ENCODE assay signal across 8 cellular contexts in the genomic region with DNA sequence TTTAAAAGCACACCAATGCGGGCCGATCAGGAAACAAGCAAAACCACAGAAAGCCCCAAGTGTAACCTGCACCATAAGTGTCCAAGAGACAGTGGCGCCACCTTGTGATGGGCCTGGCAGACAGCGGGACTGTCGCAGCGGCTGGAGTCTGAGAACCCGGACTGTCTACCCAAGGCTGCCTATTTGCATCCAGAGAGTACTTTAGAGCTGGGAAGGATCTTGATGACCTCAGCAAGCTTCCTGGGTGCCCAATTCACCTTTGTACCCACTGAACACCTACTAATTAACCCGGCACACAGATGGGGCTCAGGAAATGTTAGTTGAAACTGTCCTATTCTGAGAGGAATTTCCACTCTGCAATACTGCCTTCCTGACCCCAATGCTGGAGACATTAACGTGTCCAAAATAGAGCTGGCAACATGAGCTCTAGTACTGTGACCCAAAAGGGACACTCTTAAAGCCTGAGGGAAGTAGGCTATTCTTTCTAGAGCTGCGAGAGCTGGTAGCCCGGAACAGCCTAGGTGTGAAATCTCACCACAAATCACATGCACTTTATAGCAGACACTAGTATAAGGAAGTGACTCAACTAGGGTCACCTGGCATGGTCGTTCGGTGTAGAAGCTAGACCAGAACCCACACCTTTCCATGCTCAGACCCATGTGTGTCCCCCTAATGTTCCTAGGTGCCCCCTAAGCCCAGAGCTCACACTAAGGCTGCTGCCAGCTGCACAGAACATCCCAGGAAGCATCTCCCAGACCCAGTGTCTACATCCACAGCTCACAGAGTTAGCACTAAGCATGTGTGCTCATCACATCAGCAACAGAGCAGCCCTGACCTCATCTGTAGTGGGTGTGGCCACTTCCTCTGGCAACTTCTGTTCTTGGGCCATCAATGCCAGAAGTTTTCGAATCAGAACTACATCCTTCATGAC. TPM values are rescaled to one million over a fixed set of nuclear protein-coding genes. Genes with fewer than 3 reads are reported as not detected.
DNase-seq lines count a peak whose midpoint lies in the region; ATAC-seq and TF ChIP-seq lines count a peak whose summit lies in the region.

No MANE protein-coding gene starts in this region.

- TF ChIP-seq CTCF in C4-2B (conservative IDR thresholded peaks at IDR 0.05): peak; percentile 81
- peak; percentile 75 for TF ChIP-seq CTCF in activated CD8-positive, alpha-beta T cell treated with anti-CD3 and anti-CD28 coated beads for 36 hours (IDR thresholded peaks at IDR 0.05)

- no peaks in the 10 kb centered on the region for H3K9me3 Mint-ChIP-seq in activated CD8-positive, alpha-beta T cell treated with anti-CD3 and anti-CD28 coated beads for 36 hours

- no peak overlapping the region for H2BK5ac ChIP-seq in mesendoderm (ENCODE audit: low read length)

- H3K27ac Mint-ChIP-seq in activated CD8-positive, alpha-beta T cell treated with anti-CD3 and anti-CD28 coated beads for 36 hours: peak overlapping the region; percentile 80

- no peak overlapping the region for H4K5ac ChIP-seq in mesendoderm (ENCODE audit: low read length)

- DNase-seq in NCI-H526 treated with DMSO at 0.1 percent for 48 hours (lab: John Stamatoyannopoulos, UW) (peak; percentile 14), ecto neural progenitor cell (ENCODE audit: low spot score) (peak; percentile 75), mesendoderm (peak; percentile 60)
- peak; percentile 87 for DNase-seq in activated CD8-positive, alpha-beta T cell treated with anti-CD3 and anti-CD28 coated beads for 36 hours
- DNase-seq in stimulated activated CD8-positive, alpha-beta memory T cell treated with anti-CD3 and anti-CD28 coated beads, Interleukin-2, amount 100 ng/mL, for 48 hours (ENCODE audit: low read depth in 2 of 2): peak; percentile 61 to 73

- no CpG with 5 or more reads among the region's 14 CpGs for WGBS in mesendoderm (ENCODE audit: extremely low coverage, insufficient coverage, low lambda C conversion rate)

- H3K18ac ChIP-seq in mesendoderm (ENCODE audit: low read length): no peak overlapping the region

- no peaks in the 10 kb centered on the region for H3K79me2 ChIP-seq in mesendoderm (ENCODE audit: control insufficient read depth, insufficient read depth, low read length)

- intact Hi-C loops in activated CD8-positive, alpha-beta T cell treated with anti-CD3 and anti-CD28 coated beads for 36 hours (cut with micrococcal nuclease): loop anchor here (1.0 kb wide), 1 partner anchor 253 kb away; no protein-coding TSS in a partner anchor

- peaks cover 20% of the 10 kb centered on the region for H3K36me3 ChIP-seq in mesendoderm (ENCODE audit: control insufficient read depth, insufficient read depth, low read length)

- H3K27me3 ChIP-seq in mesendoderm (ENCODE audit: insufficient read depth, low read length, poor library complexity): no peaks in the 10 kb centered on the region

- H3K9ac ChIP-seq in mesendoderm (ENCODE audit: low read length): no peak overlapping the region

- no peak overlapping the region for H3K4ac ChIP-seq in mesendoderm (ENCODE audit: low read depth, low read length)

- no peak overlapping the region for H2AK5ac ChIP-seq in mesendoderm (ENCODE audit: low read length)

- H2BK15ac ChIP-seq in mesendoderm (replicated peaks; ENCODE audit: low read depth): no peak overlapping the region

- POLR2A ChIA-PET in activated CD8-positive, alpha-beta T cell treated with anti-CD3 and anti-CD28 coated beads for 36 hours (lab: Charles Lee): interaction anchor here (0.8 to 1.5 kb wide), 5 partner anchors 9 to 253 kb away, joined by 3 to 5 read pairs (median 3); partner anchors contain the start of genes POLR1A and PTCD3

- no peaks in the 10 kb centered on the region for H3K27me3 Mint-ChIP-seq in activated CD8-positive, alpha-beta T cell treated with anti-CD3 and anti-CD28 coated beads for 36 hours

- no peak overlapping the region for H2BK120ac ChIP-seq in mesendoderm (ENCODE audit: low read depth, low read length)

- H3K27ac ChIP-seq in C4-2B: no peak overlapping the region
- no peak overlapping the region for H3K27ac ChIP-seq in mesendoderm (ENCODE audit: low read depth, low read length)

- no peak overlapping the region for H3K4me2 ChIP-seq in mesendoderm (ENCODE audit: low read length)

- H4K8ac ChIP-seq in mesendoderm (ENCODE audit: low read depth, low read length): no peak overlapping the region

- peaks cover 49% of the 10 kb centered on the region for H3K36me3 Mint-ChIP-seq in activated CD8-positive, alpha-beta T cell treated with anti-CD3 and anti-CD28 coated beads for 36 hours (ENCODE audit: low read depth)

- CTCF ChIA-PET in activated CD8-positive, alpha-beta T cell treated with anti-CD3 and anti-CD28 coated beads for 36 hours (lab: Charles Lee): interaction anchor here (0.7 to 12.0 kb wide), 41 partner anchors 12 to 314 kb away, joined by 3 to 186 read pairs (median 4); partner anchors contain the start of genes POLR1A, PTCD3 and ST3GAL5

- H3K4me3 ChIP-seq in mesendoderm (ENCODE audit: low read length): no peak overlapping the region

- ATAC-seq in GM19035 (IDR thresholded peaks at IDR 0.05; ENCODE audit: unreplicated experiment) (peak; percentile 76), HG03175 (IDR thresholded peaks at IDR 0.05; ENCODE audit: unreplicated experiment) (peak; percentile 90)
- ATAC-seq in activated CD8-positive, alpha-beta T cell treated with anti-CD3 and anti-CD28 coated beads for 36 hours: peak; percentile 78

- no peak overlapping the region for H3K56ac ChIP-seq in mesendoderm (ENCODE audit: low read length)

- H3K79me1 ChIP-seq in mesendoderm (ENCODE audit: low read length): no peaks in the 10 kb centered on the region

- no peak overlapping the region for H3K23ac ChIP-seq in mesendoderm (ENCODE audit: low read length)

- no peaks in the 10 kb centered on the region for H3K4me1 ChIP-seq in mesendoderm (ENCODE audit: control insufficient read depth, low read depth, low read length)

- H3K4me1 Mint-ChIP-seq in activated CD8-positive, alpha-beta T cell treated with anti-CD3 and anti-CD28 coated beads for 36 hours (ENCODE audit: low read depth): peaks cover 25% of the 10 kb centered on the region

- no peak overlapping the region for H3K4me3 Mint-ChIP-seq in activated CD8-positive, alpha-beta T cell treated with anti-CD3 and anti-CD28 coated beads for 36 hours

RNA-seq across cellular contexts. Expression of gene POLR1A, which starts 25.4 kb away (rescaled TPM):
- 10 to 100 TPM; 41.8 to 42.1 TPM for total RNA-seq in activated CD8-positive, alpha-beta T cell treated with anti-CD3 and anti-CD28 coated beads for 36 hours
- 19.8 TPM for polyA plus RNA-seq in mesendoderm (2013, experiment 1 of 2)
- polyA plus RNA-seq in mesendoderm (2013, experiment 2 of 2): 19.2 TPM

RNA-seq across cellular contexts. Expression of gene PTCD3, which starts 25.8 kb away (rescaled TPM):
- 100 to 1,000 TPM; 180 to 191 TPM for total RNA-seq in activated CD8-positive, alpha-beta T cell treated with anti-CD3 and anti-CD28 coated beads for 36 hours
- 71.0 TPM for polyA plus RNA-seq in mesendoderm (2013, experiment 1 of 2)
- 72.6 TPM for polyA plus RNA-seq in mesendoderm (2013, experiment 2 of 2)

Comparison
In these comparisons a context has a peak if more than half of its experiments do, and no peak if none do; other contexts are left out.
1. DNase-seq: peak in every context shown above with its lines; median percentile 87 in activated CD8-positive, alpha-beta T cell treated with anti-CD3 and anti-CD28 coated beads for 36 hours; 75 in ecto neural progenitor cell; 67 in stimulated activated CD8-positive, alpha-beta memory T cell treated with anti-CD3 and anti-CD28 coated beads, Interleukin-2, amount 100 ng/mL, for 48 hours; 60 in mesendoderm; 14 in NCI-H526 treated with DMSO at 0.1 percent for 48 hours.